8 cellular contexts compared by ENCODE assay signal in genomic region chr12:14257303-14257733, GRCh38.
DNase-seq lines count a peak whose midpoint lies in the region; ATAC-seq and TF ChIP-seq lines count a peak whose summit lies in the region.

No MANE protein-coding gene starts in this region.

- peaks cover 3% of the 10 kb centered on the region for H3K9me3 Mint-ChIP-seq in CD8-positive, alpha-beta T cell
- no peaks in the 10 kb centered on the region for H3K9me3 Mint-ChIP-seq in osteocyte (ENCODE audit: unreplicated experiment)

- H3K27me3 Mint-ChIP-seq in CD8-positive, alpha-beta T cell (ENCODE audit: low read depth): no peaks in the 10 kb centered on the region
- no peaks in the 10 kb centered on the region for H3K27me3 Mint-ChIP-seq in osteocyte (ENCODE audit: unreplicated experiment)

- POLR2A ChIA-PET in CD8-positive, alpha-beta T cell (lab: Charles Lee): interaction anchor here (0.5 to 2.3 kb wide), 8 partner anchors 16 to 160 kb away, joined by 4 to 24 read pairs (median 6); partner anchors contain the start of gene ATF7IP

- H3K27me3 ChIP-seq in CD8-positive, alpha-beta T cell (ENCODE audit: insufficient read depth, low read length): no peaks in the 10 kb centered on the region
- H3K27me3 ChIP-seq in RWPE2 (ENCODE audit: insufficient read depth, poor library complexity, severe bottlenecking): no peaks in the 10 kb centered on the region
- H3K27me3 ChIP-seq in esophagus (ENCODE audit: control insufficient read depth in 1 of 2, insufficient read depth in 2 of 2, low read length in 2 of 2): no peaks in the 10 kb centered on the region

- H3K4me3 Mint-ChIP-seq in CD8-positive, alpha-beta T cell: peak overlapping the region; percentile 73
- peak overlapping the region; percentile 16 for H3K4me3 Mint-ChIP-seq in osteocyte (ENCODE audit: unreplicated experiment)

- CTCF ChIA-PET in CD8-positive, alpha-beta T cell (lab: Charles Lee): interaction anchor here (0.7 to 3.4 kb wide), 6 partner anchors 17 to 196 kb away, joined by 4 to 22 read pairs (median 5); partner anchors contain the start of gene ATF7IP

- no peak for TF ChIP-seq CTCF in CD8-positive, alpha-beta T cell (IDR thresholded peaks at IDR 0.05)
- no peak for TF ChIP-seq CTCF in RWPE2 (IDR thresholded peaks at IDR 0.05; ENCODE audit: poor library complexity, severe bottlenecking)
- no peak for TF ChIP-seq CTCF in osteocyte (IDR thresholded peaks at IDR 0.05)

- H3K4me1 Mint-ChIP-seq in CD8-positive, alpha-beta T cell (ENCODE audit: low read depth): peaks cover 53% of the 10 kb centered on the region
- peaks cover 53% of the 10 kb centered on the region for H3K4me1 Mint-ChIP-seq in osteocyte (ENCODE audit: unreplicated experiment)

- no peak for ATAC-seq in CD8-positive, alpha-beta T cell
- ATAC-seq in RWPE2 (ENCODE audit: low read depth) (no peak; the same call in 2 of the 3 replicates), HG03457 (IDR thresholded peaks at IDR 0.05; ENCODE audit: unreplicated experiment) (no peak), HG02973 (IDR thresholded peaks at IDR 0.05; ENCODE audit: unreplicated experiment) (no peak), HG03565 (IDR thresholded peaks at IDR 0.05; ENCODE audit: unreplicated experiment) (no peak), HG02571 (IDR thresholded peaks at IDR 0.05; ENCODE audit: unreplicated experiment) (no peak)

- peak overlapping the region; percentile 72 for H3K27ac ChIP-seq in CD8-positive, alpha-beta T cell (ENCODE audit: low read depth, low read length)
- H3K27ac ChIP-seq in RWPE2 (ENCODE audit: poor library complexity, severe bottlenecking) (peak overlapping the region; percentile 90), esophagus (ENCODE audit: low read depth in 2 of 2, low read length in 1 of 2) (peak overlapping the region; percentile 86 to 94)

- H3K9me3 ChIP-seq in CD8-positive, alpha-beta T cell (ENCODE audit: low read length): no peaks in the 10 kb centered on the region
- no peaks in the 10 kb centered on the region for H3K9me3 ChIP-seq in RWPE2 (ENCODE audit: severe bottlenecking)
- H3K9me3 ChIP-seq in esophagus (ENCODE audit: control insufficient read depth in 2 of 2, insufficient read depth in 1 of 2, low read depth in 1 of 2, low read length in 1 of 2): no peaks in the 10 kb centered on the region

- intact Hi-C loops in CD8-positive, alpha-beta T cell (cut with DNase I, micrococcal nuclease): loop anchor here in 1 of 2 experiments (5.0 to 10.0 kb wide), 3 partner anchors 510 to 1530 kb away; partner anchors contain the start of genes ARHGDIB and EPS8

- H3K27ac Mint-ChIP-seq in CD8-positive, alpha-beta T cell: peak overlapping the region; percentile 99
- H3K27ac Mint-ChIP-seq in osteocyte (ENCODE audit: unreplicated experiment): peak overlapping the region; percentile 96

- no peaks in the 10 kb centered on the region for H3K36me3 ChIP-seq in CD8-positive, alpha-beta T cell (ENCODE audit: insufficient read depth, low read length)
- no peaks in the 10 kb centered on the region for H3K36me3 ChIP-seq in RWPE2 (ENCODE audit: low read depth)
- H3K36me3 ChIP-seq in esophagus (ENCODE audit: control insufficient read depth in 2 of 2, insufficient read depth in 2 of 2, low read length in 1 of 2): no peaks in the 10 kb centered on the region

- H3K36me3 Mint-ChIP-seq in CD8-positive, alpha-beta T cell: no peaks in the 10 kb centered on the region
- peaks cover 3% of the 10 kb centered on the region for H3K36me3 Mint-ChIP-seq in osteocyte (ENCODE audit: unreplicated experiment)

- 10% methylated on average over 7 of the region's 7 CpGs for WGBS in esophagus, 2 donors

- no peak for DNase-seq in CD8-positive, alpha-beta T cell
- DNase-seq in RWPE2 (ENCODE audit: low spot score) (no peak), osteocyte (ENCODE audit: extremely low spot score, unreplicated experiment) (no peak)

- peak overlapping the region; percentile 17 for H3K4me3 ChIP-seq in CD8-positive, alpha-beta T cell (ENCODE audit: low read depth, low read length)
- H3K4me3 ChIP-seq in RWPE2 (ENCODE audit: severe bottlenecking): no peak overlapping the region
- H3K4me3 ChIP-seq in esophagus (ENCODE audit: low read depth in 1 of 2, low read length in 2 of 2): no peak overlapping the region

- peaks cover 39% of the 10 kb centered on the region for H3K4me1 ChIP-seq in CD8-positive, alpha-beta T cell (ENCODE audit: insufficient read depth, low read length)
- H3K4me1 ChIP-seq in RWPE2 (ENCODE audit: insufficient read depth, poor library complexity, severe bottlenecking) (peaks cover 33% of the 10 kb centered on the region), esophagus (ENCODE audit: control insufficient read depth in 2 of 2, insufficient read depth in 2 of 2, low read length in 1 of 2) (peaks cover 0 to 15% of the 10 kb centered on the region in 2 donors)
